In genomic region chr4:145213245-145213644, GRCh38 we compare ENCODE assay signal across 27 cellular contexts.
"Had no signal": no experiment of that assay in that cellular context is flagged by ENCODE, and none has a peak within 500 bp of the region (broad histone marks: within the 10 kb centered on the region; RNA-seq: fewer than 3 reads in every experiment).

No MANE protein-coding gene starts in this region.

- ATAC-seq: activated naive CD8-positive, alpha-beta T cell treated with anti-CD3 and anti-CD28 coated beads, Interleukin-2, amount 50 U/mL, for 24 hours; body of pancreas; Panc1; Right ventricle myocardium inferior; T-cell had no signal

- DNase-seq: activated CD4-positive, alpha-beta memory T cell treated with anti-CD3 and anti-CD28 coated beads, Interleukin-2, amount 10 ng/mL, durations not matched to agents 7 days and 5 days; activated CD4-positive, alpha-beta T cell treated with anti-CD3 and anti-CD28 coated beads, Interleukin-2, amount 10 ng/mL, durations not matched to agents 7 days and 5 days; activated CD4-positive, CD25-positive, alpha-beta regulatory T cell; activated CD8-positive, alpha-beta memory T cell treated with anti-CD3 and anti-CD28 coated beads, Interleukin-2, amount 50 U/mL, for 48 hours; activated gamma-delta T cell; activated naive CD8-positive, alpha-beta T cell treated with anti-CD3 and anti-CD28 coated beads, Interleukin-2, amount 50 U/mL, for 24 hours; activated T-cell treated with anti-CD3 and anti-CD28 coated beads, Interleukin-2, amount 50 U/mL, for 24 hours; amniotic stem cell; body of pancreas; central memory CD4-positive, alpha-beta T cell; KG1; NCI-H1092 treated with DMSO at 0.1 percent for 48 hours; NCI-H1417 treated with DMSO at 0.1 percent for 48 hours; NCI-H1694; NCI-H2029; NCI-H2107; NCI-H2171 treated with DMSO at 0.1 percent for 48 hours; NCI-H345; NCI-H510A; NCI-H69; NK-92 treated with Interleukin-12 subunit alpha and Interleukin-12 subunit beta, amount 100 ng/mL, for 24 hours; OCI-M1; RPMI8226; T-cell had no signal

- H3K27me3 Mint-ChIP-seq: activated naive CD4-positive, alpha-beta T cell treated with anti-CD3 and anti-CD28 coated beads, Interleukin-2, amount 50 U/mL, for 24 hours; activated naive CD8-positive, alpha-beta T cell treated with anti-CD3 and anti-CD28 coated beads, Interleukin-2, amount 50 U/mL, for 24 hours had no signal

- H3K4me3 Mint-ChIP-seq: activated CD4-positive, alpha-beta memory T cell treated with anti-CD3 and anti-CD28 coated beads, Interleukin-2, amount 10 ng/mL, durations not matched to agents 7 days and 5 days; activated CD4-positive, alpha-beta T cell treated with anti-CD3 and anti-CD28 coated beads, Interleukin-2, amount 10 ng/mL, durations not matched to agents 7 days and 5 days; activated naive CD4-positive, alpha-beta T cell treated with anti-CD3 and anti-CD28 coated beads, Interleukin-2, amount 50 U/mL, for 24 hours; activated naive CD8-positive, alpha-beta T cell treated with anti-CD3 and anti-CD28 coated beads, Interleukin-2, amount 50 U/mL, for 24 hours; activated T-cell treated with anti-CD3 and anti-CD28 coated beads, Interleukin-2, amount 50 U/mL, for 24 hours; T-cell had no signal

- H3K27ac Mint-ChIP-seq: activated CD4-positive, alpha-beta memory T cell treated with anti-CD3 and anti-CD28 coated beads, Interleukin-2, amount 10 ng/mL, durations not matched to agents 7 days and 5 days; activated CD4-positive, alpha-beta T cell treated with anti-CD3 and anti-CD28 coated beads, Interleukin-2, amount 10 ng/mL, durations not matched to agents 7 days and 5 days; activated naive CD4-positive, alpha-beta T cell treated with anti-CD3 and anti-CD28 coated beads, Interleukin-2, amount 50 U/mL, for 24 hours; activated naive CD8-positive, alpha-beta T cell treated with anti-CD3 and anti-CD28 coated beads, Interleukin-2, amount 50 U/mL, for 24 hours; activated T-cell treated with anti-CD3 and anti-CD28 coated beads, Interleukin-2, amount 50 U/mL, for 24 hours; T-cell had no signal

- H3K9me3 Mint-ChIP-seq: activated CD4-positive, alpha-beta memory T cell treated with anti-CD3 and anti-CD28 coated beads, Interleukin-2, amount 10 ng/mL, durations not matched to agents 7 days and 5 days; activated CD4-positive, alpha-beta T cell treated with anti-CD3 and anti-CD28 coated beads, Interleukin-2, amount 10 ng/mL, durations not matched to agents 7 days and 5 days; activated naive CD4-positive, alpha-beta T cell treated with anti-CD3 and anti-CD28 coated beads, Interleukin-2, amount 50 U/mL, for 24 hours; activated naive CD8-positive, alpha-beta T cell treated with anti-CD3 and anti-CD28 coated beads, Interleukin-2, amount 50 U/mL, for 24 hours; activated T-cell treated with anti-CD3 and anti-CD28 coated beads, Interleukin-2, amount 50 U/mL, for 24 hours; T-cell had no signal

- H3K4me1 Mint-ChIP-seq: activated CD4-positive, alpha-beta memory T cell treated with anti-CD3 and anti-CD28 coated beads, Interleukin-2, amount 10 ng/mL, durations not matched to agents 7 days and 5 days; activated naive CD4-positive, alpha-beta T cell treated with anti-CD3 and anti-CD28 coated beads, Interleukin-2, amount 50 U/mL, for 24 hours; activated naive CD8-positive, alpha-beta T cell treated with anti-CD3 and anti-CD28 coated beads, Interleukin-2, amount 50 U/mL, for 24 hours; T-cell had no signal

- H3K36me3 Mint-ChIP-seq: activated naive CD4-positive, alpha-beta T cell treated with anti-CD3 and anti-CD28 coated beads, Interleukin-2, amount 50 U/mL, for 24 hours; T-cell had no signal
